Comparison of ENCODE assay signal across 9 cellular contexts in genomic region chr4:85725727-85726170, GRCh38.
DNase-seq lines count a peak whose midpoint lies in the region; ATAC-seq, FAIRE-seq and TF ChIP-seq lines count a peak whose summit lies in the region.
"Had no signal": no experiment of that assay in that cellular context is flagged by ENCODE, and none has a peak within 500 bp of the region (broad histone marks: within the 10 kb centered on the region; RNA-seq: fewer than 3 reads in every experiment).

No MANE protein-coding gene starts in this region.

- CTCF ChIA-PET in endothelial cell of umbilical vein (lab: Charles Lee), result interaction anchor here (0.7 kb wide), 1 partner anchor 23 kb away, joined by 3 read pairs; no protein-coding TSS in a partner anchor

- H3K4me3 ChIP-seq in endothelial cell of umbilical vein (replicated peaks in 1 of 3; ENCODE audit: insufficient read depth in 1 of 3, low read depth in 1 of 3, low read length in 3 of 3) (no peak overlapping the region), smooth muscle cell (no peak overlapping the region)

- dilution Hi-C loops in endothelial cell of umbilical vein (cut with MboI; ENCODE audit: extremely low pct_ligation_motif_present, low sequenced_read_pairs), result no loop called here

- H3K27me3 ChIP-seq in endothelial cell of umbilical vein (ENCODE audit: control insufficient read depth in 2 of 2, insufficient read depth in 2 of 2, low read length in 2 of 2), result no peaks in the 10 kb centered on the region
- no peaks in the 10 kb centered on the region for H3K27me3 ChIP-seq in smooth muscle cell (ENCODE audit: low read depth)

- TF ChIP-seq CTCF in endothelial cell of umbilical vein (IDR thresholded peaks at IDR 0.05; ENCODE audit: extremely low read depth in 1 of 2, insufficient read depth in 1 of 2, low read depth in 1 of 2, low read length in 2 of 2) (no peak), smooth muscle cell (IDR thresholded peaks at IDR 0.05; ENCODE audit: borderline replicate concordance, insufficient read depth, poor library complexity, severe bottlenecking) (no peak)

- POLR2A ChIA-PET in endothelial cell of umbilical vein (lab: Charles Lee), result no interaction called here

- no peak for TF ChIP-seq POLR2A in endothelial cell of umbilical vein (IDR thresholded peaks at IDR 0.05; ENCODE audit: low read depth, low read length)

- H3K9ac ChIP-seq in endothelial cell of umbilical vein (replicated peaks; ENCODE audit: extremely low read depth, insufficient read depth, low read length) (no peak overlapping the region), smooth muscle cell (ENCODE audit: low read depth) (no peak overlapping the region)

- H3K4me1 ChIP-seq in endothelial cell of umbilical vein (ENCODE audit: control insufficient read depth, extremely low read depth, insufficient read depth, low read length) (no peaks in the 10 kb centered on the region), smooth muscle cell (ENCODE audit: low read depth) (no peaks in the 10 kb centered on the region)

- intact Hi-C loops in endothelial cell of umbilical vein (cut with micrococcal nuclease), result no loop called here

- no peaks in the 10 kb centered on the region for H3K79me2 ChIP-seq in endothelial cell of umbilical vein (ENCODE audit: control insufficient read depth, insufficient read depth, low read length)
- H3K79me2 ChIP-seq in smooth muscle cell (ENCODE audit: low read depth), result no peaks in the 10 kb centered on the region

- 50% methylated on average over 2 of the region's 2 CpGs for WGBS in smooth muscle cell (ENCODE audit: low lambda C conversion rate)

- no peak overlapping the region for H3K4me2 ChIP-seq in endothelial cell of umbilical vein (ENCODE audit: insufficient read depth, low read length)
- peak overlapping the region; percentile 8 for H3K4me2 ChIP-seq in smooth muscle cell

- H3K9me3 ChIP-seq in endothelial cell of umbilical vein (replicated peaks; ENCODE audit: control insufficient read depth, insufficient read depth, low read length), result no peaks in the 10 kb centered on the region
- no peaks in the 10 kb centered on the region for H3K9me3 ChIP-seq in smooth muscle cell (replicated peaks; ENCODE audit: low read depth)

- peak; percentile 59 for DNase-seq in GDM1 (lab: John Stamatoyannopoulos, UW)
- DNase-seq in LHCN-M2 (ENCODE audit: low read depth), result peak; percentile 52
- DNase-seq in endothelial cell of umbilical vein (ENCODE audit: low read depth, low spot score), result peak; percentile 30
- DNase-seq in smooth muscle cell (lab: John Stamatoyannopoulos, UW; ENCODE audit: unreplicated experiment), result no peak
- no peak for DNase-seq in activated T-cell treated with anti-CD3 and anti-CD28 coated beads, Interleukin-2, amount 50 U/mL, for 48 hours
- DNase-seq in RKO (ENCODE audit: low spot score), result no peak
- no peak for DNase-seq in T-helper 9 cell

- H2AFZ ChIP-seq in endothelial cell of umbilical vein (ENCODE audit: low read depth, low read length), result no peak overlapping the region
- H2AFZ ChIP-seq in smooth muscle cell (ENCODE audit: low read depth), result no peak overlapping the region

- H3K9me1 ChIP-seq in endothelial cell of umbilical vein (replicated peaks; ENCODE audit: control insufficient read depth, extremely low read depth, insufficient read depth, low read length), result no peaks in the 10 kb centered on the region

- H4K20me1 ChIP-seq in endothelial cell of umbilical vein (replicated peaks; ENCODE audit: control insufficient read depth, extremely low read depth, insufficient read depth, low read length), result no peaks in the 10 kb centered on the region
- H4K20me1 ChIP-seq in smooth muscle cell (ENCODE audit: low read depth), result no peaks in the 10 kb centered on the region

- H3K36me3 ChIP-seq in endothelial cell of umbilical vein (ENCODE audit: control insufficient read depth in 2 of 2, extremely low read depth in 1 of 2, insufficient read depth in 2 of 2, low read length in 2 of 2) (no peaks in the 10 kb centered on the region), smooth muscle cell (ENCODE audit: low read depth) (no peaks in the 10 kb centered on the region)

- peaks cover 8% of the 10 kb centered on the region for H3F3A ChIP-seq in smooth muscle cell (ENCODE audit: low read depth)

- no peak overlapping the region for H3K27ac ChIP-seq in endothelial cell of umbilical vein (ENCODE audit: insufficient read depth, low read depth, low read length)
- H3K27ac ChIP-seq in smooth muscle cell (ENCODE audit: low read depth), result no peak overlapping the region

- ATAC-seq in GM21619 (IDR thresholded peaks at IDR 0.05; ENCODE audit: unreplicated experiment), result peak; percentile 86

- FAIRE-seq in endothelial cell of umbilical vein (lab: Jason Lieb, UNC), result no peak
- FAIRE-seq: G401.6 had no signal

- BruUV-seq in endothelial cell of umbilical vein (replicated peaks; lab: Mats Ljungman, UMichigan), result no TSS peak

TF ChIP-seq in endothelial cell of umbilical vein, 7 proteins besides CTCF, POLR2A, EP300 and RAD21:
- TF ChIP-seq POLR2AphosphoS5 (IDR thresholded peaks at IDR 0.05; ENCODE audit: insufficient read depth, low read depth, low read length), result no peak
- TF ChIP-seq MYC (IDR thresholded peaks at IDR 0.05; ENCODE audit: low read depth, low read length), result no peak
- TF ChIP-seq GATA2 (IDR thresholded peaks at IDR 0.05; ENCODE audit: insufficient read depth, insufficient read length, low read depth, low read length), result no peak
- TF ChIP-seq MAX (IDR thresholded peaks at IDR 0.05; ENCODE audit: insufficient read depth, insufficient read length), result no peak
- TF ChIP-seq JUN (IDR thresholded peaks at IDR 0.05; ENCODE audit: borderline replicate concordance, insufficient read depth, insufficient read length, low read depth), result no peak
- no peak for TF ChIP-seq FOS (IDR thresholded peaks at IDR 0.05; ENCODE audit: borderline replicate concordance, insufficient read depth, low read length)
- no peak for TF ChIP-seq EZH2 (IDR thresholded peaks at IDR 0.05; ENCODE audit: borderline replicate concordance, low read depth, low read length, severe bottlenecking)

Comparison
In these comparisons a context has a peak if more than half of its experiments do, and no peak if none do; other contexts are left out.
1. DNase-seq: peak in GDM1 (single experiment), LHCN-M2 (single experiment) and endothelial cell of umbilical vein (single experiment); none in smooth muscle cell (single experiment), activated T-cell treated with anti-CD3 and anti-CD28 coated beads, Interleukin-2, amount 50 U/mL, for 48 hours (0 of 2), RKO (single experiment) and T-helper 9 cell (single experiment).